In the genomic region with DNA sequence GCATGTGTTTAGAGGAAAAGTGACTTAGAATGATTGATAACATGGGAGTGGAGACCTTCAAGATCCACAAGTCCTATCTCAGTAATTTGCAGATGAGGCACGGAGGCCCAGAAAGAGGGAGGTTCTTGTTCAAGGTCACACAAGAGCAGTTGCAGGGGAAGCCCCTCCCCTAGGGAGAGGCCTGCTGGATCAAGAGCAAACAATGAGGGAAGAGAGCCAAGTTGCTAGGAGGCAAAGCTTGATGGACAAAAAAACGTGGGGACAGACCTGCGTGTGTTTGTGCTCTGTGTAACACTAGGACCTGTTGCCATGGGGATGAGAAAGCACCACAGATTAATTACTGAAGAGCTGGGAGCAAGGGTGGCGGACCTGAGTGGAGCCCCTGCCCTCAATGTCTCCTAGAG, we compare ENCODE assay signal across 8 cellular contexts. TPM values are rescaled to one million over a fixed set of nuclear protein-coding genes. Genes with fewer than 3 reads are reported as not detected.
DNase-seq lines count a peak whose midpoint lies in the region; ATAC-seq and TF ChIP-seq lines count a peak whose summit lies in the region.
"Had no signal": no experiment of that assay in that cellular context is flagged by ENCODE, and none has a peak within 500 bp of the region (broad histone marks: within the 10 kb centered on the region; RNA-seq: fewer than 3 reads in every experiment).

No MANE protein-coding gene starts in this region.

- peaks cover 6% of the 10 kb centered on the region in 3 experiments; a peak in 6 of 7 replicates for H3K36me3 Mint-ChIP-seq in H9 (ENCODE audit: insufficient read depth in 1 of 3, low read depth in 3 of 3)

- H3K4me3 ChIP-seq in PC-3 (ENCODE audit: low read length) (no peak overlapping the region), right lobe of liver (no peak overlapping the region), MM.1S (ENCODE audit: low read length) (no peak overlapping the region)

- peaks cover 54% of the 10 kb centered on the region for H3K27me3 Mint-ChIP-seq in H9 (ENCODE audit: low read depth)

- DNase-seq in H9 (peak; percentile 38), PC-3 (peak; percentile 29), right lobe of liver (no peak), MM.1S (no peak), mesenteric fat pad (ENCODE audit: low spot score) (no peak)
- DNase-seq: DND-41, NCI-H226 had no signal

- H4K91ac ChIP-seq in H9 (ENCODE audit: insufficient read length, low read depth, low read length): no peak overlapping the region

- H4K8ac ChIP-seq in H9 (replicated peaks; ENCODE audit: insufficient read length, low read depth, low read length): no peak overlapping the region

- intact Hi-C loops in PC-3 (cut with micrococcal nuclease) (no loop called here), right lobe of liver (cut with DNase I) (no loop called here)

- TF ChIP-seq POLR2A in right lobe of liver (IDR thresholded peaks at IDR 0.05): no peak

- H3K36me3 ChIP-seq in PC-3 (ENCODE audit: low read depth, low read length): no peaks in the 10 kb centered on the region
- H3K36me3 ChIP-seq in right lobe of liver: peaks cover 0 to 16% (median 0%) of the 10 kb centered on the region in 4 donors
- H3K36me3 ChIP-seq in MM.1S (replicated peaks; ENCODE audit: insufficient read depth, low read length): no peaks in the 10 kb centered on the region

- H3K27ac ChIP-seq in H9 (ENCODE audit: insufficient read length, low read depth, low read length): no peak overlapping the region
- H3K27ac ChIP-seq in PC-3 (ENCODE audit: low read length): no peak overlapping the region
- no peak overlapping the region for H3K27ac ChIP-seq in right lobe of liver
- no peak overlapping the region for H3K27ac ChIP-seq in MM.1S (ENCODE audit: low read length)

- H3K18ac ChIP-seq in H9 (ENCODE audit: insufficient read length, low read depth, low read length): peak overlapping the region; percentile 25

- no peak overlapping the region for H3K4ac ChIP-seq in H9 (ENCODE audit: low read depth, low read length)

- peak overlapping the region; percentile 58; the same call in 1 of the 2 replicates for H3K14ac ChIP-seq in H9 (ENCODE audit: insufficient read depth, low read length)

- no peak overlapping the region for H2BK5ac ChIP-seq in H9 (ENCODE audit: insufficient read length, low read length)

- H2BK120ac ChIP-seq in H9 (ENCODE audit: low read depth, low read length, poor library complexity, severe bottlenecking): peak overlapping the region; percentile 63

- no peaks in the 10 kb centered on the region for H3K9me2 ChIP-seq in PC-3 (replicated peaks; ENCODE audit: low read length)
- no peaks in the 10 kb centered on the region for H3K9me2 ChIP-seq in MM.1S (replicated peaks; ENCODE audit: insufficient read depth, low read length)

- no peaks in the 10 kb centered on the region for H3K79me1 ChIP-seq in H9 (ENCODE audit: insufficient read depth, low read depth, low read length, poor library complexity, severe bottlenecking)

- peaks cover 6% of the 10 kb centered on the region for H3K23me2 ChIP-seq in H9 (ENCODE audit: insufficient read length, low read depth, low read length, poor library complexity, severe bottlenecking)

- H4K20me1 ChIP-seq in H9 (ENCODE audit: control insufficient read depth, insufficient read depth, insufficient read length) (peaks cover 4% of the 10 kb centered on the region), PC-3 (ENCODE audit: low read length) (no peaks in the 10 kb centered on the region), MM.1S (ENCODE audit: insufficient read depth, low read length) (no peaks in the 10 kb centered on the region)

- no peak overlapping the region for H2BK12ac ChIP-seq in H9 (ENCODE audit: insufficient read length, low read depth, low read length)

- no CpG with 5 or more reads among the region's 4 CpGs for WGBS in H9 (ENCODE audit: extremely low coverage, insufficient read length, low lambda C conversion rate)
- WGBS in right lobe of liver (ENCODE audit: insufficient coverage, low coverage, low lambda C conversion rate, missing lambda C conversion rate): 0% methylated on average over 3 of the region's 4 CpGs

- H3K4me1 Mint-ChIP-seq in H9: peaks cover 26 to 30% of the 10 kb centered on the region in 2 experiments

- H3K4me2 ChIP-seq in H9 (ENCODE audit: insufficient read depth, insufficient read length, low read length) (no peak overlapping the region), PC-3 (ENCODE audit: low read length) (no peak overlapping the region), MM.1S (ENCODE audit: low read depth, low read length) (no peak overlapping the region)

- no TSS peak for BruUV-seq in PC-3 (replicated peaks; lab: Mats Ljungman, UMichigan)

- CTCF ChIA-PET in PC-3 (lab: Charles Lee): no interaction called here

- H3F3A ChIP-seq in PC-3 (ENCODE audit: low read length, unreplicated experiment) (no peaks in the 10 kb centered on the region), MM.1S (ENCODE audit: insufficient read depth, low read length) (no peaks in the 10 kb centered on the region)

- no peak overlapping the region for H3K23ac ChIP-seq in H9 (ENCODE audit: insufficient read length, low read depth, low read length)

- H2BK15ac ChIP-seq in H9 (ENCODE audit: low read depth, low read length): no peak overlapping the region

- no peak overlapping the region for H2AK5ac ChIP-seq in H9 (ENCODE audit: insufficient read length, low read length)

- no peak overlapping the region for H2BK20ac ChIP-seq in H9 (ENCODE audit: low read depth, low read length, poor library complexity, severe bottlenecking)

- H3K79me2 ChIP-seq in H9 (ENCODE audit: insufficient read depth, low read length) (no peaks in the 10 kb centered on the region), PC-3 (ENCODE audit: low read length) (no peaks in the 10 kb centered on the region), MM.1S (ENCODE audit: low read length) (no peaks in the 10 kb centered on the region)

- 0 out of 5 replicates have a peak, but pooled peaks cover 0 to 4% of the 10 kb centered on the region in 2 experiments for H3K9me3 Mint-ChIP-seq in H9

- no peak overlapping the region; a peak in 1 of 7 replicates for H3K27ac Mint-ChIP-seq in H9

- H2AFZ ChIP-seq in H9 (ENCODE audit: low read length) (no peak overlapping the region), PC-3 (ENCODE audit: low read length) (no peak overlapping the region), MM.1S (ENCODE audit: low read length) (no peak overlapping the region)

- H3K4me1 ChIP-seq in H9 (ENCODE audit: insufficient read depth, low read length) (no peaks in the 10 kb centered on the region; the same call in 1 of the 2 replicates), PC-3 (ENCODE audit: insufficient read depth, low read length) (no peaks in the 10 kb centered on the region), right lobe of liver (peaks cover 0 to 33% (median 0%) of the 10 kb centered on the region in 4 donors), MM.1S (ENCODE audit: low read length) (no peaks in the 10 kb centered on the region)

- H3K56ac ChIP-seq in H9 (ENCODE audit: insufficient read length, low read depth, low read length): no peak overlapping the region

- ATAC-seq in PC-3 (no peak), right lobe of liver (peak; percentile 43 to 61 (median 48)), HG03565 (IDR thresholded peaks at IDR 0.05; ENCODE audit: unreplicated experiment) (no peak)

- H3K27me3 ChIP-seq in H9 (ENCODE audit: insufficient read depth, low read length) (no peaks in the 10 kb centered on the region), PC-3 (ENCODE audit: low read length) (no peaks in the 10 kb centered on the region), right lobe of liver (no peaks in the 10 kb centered on the region), MM.1S (replicated peaks; ENCODE audit: insufficient read depth, low read length) (peaks cover 54% of the 10 kb centered on the region)

- no peak overlapping the region for H3K4me3 Mint-ChIP-seq in H9

- POLR2A ChIA-PET in PC-3 (lab: Charles Lee; ENCODE audit: unreplicated experiment): interaction anchor here (0.6 kb wide), 1 partner anchor 111 kb away, joined by 5 read pairs; no protein-coding TSS in a partner anchor

- H3K9ac ChIP-seq in H9 (ENCODE audit: extremely low read depth, insufficient read length, low read length): peak overlapping the region; percentile 19
- H3K9ac ChIP-seq in PC-3 (ENCODE audit: low read length): no peak overlapping the region
- H3K9ac ChIP-seq in MM.1S (ENCODE audit: low read length): no peak overlapping the region

- no peak overlapping the region for H4K5ac ChIP-seq in H9 (ENCODE audit: insufficient read length, low read depth, low read length)

- no peaks in the 10 kb centered on the region for H3K9me3 ChIP-seq in H9 (ENCODE audit: control insufficient read depth, low read depth, low read length)
- no peaks in the 10 kb centered on the region for H3K9me3 ChIP-seq in PC-3 (ENCODE audit: low read length)
- H3K9me3 ChIP-seq in right lobe of liver: no peaks in the 10 kb centered on the region
- H3K9me3 ChIP-seq in MM.1S (replicated peaks; ENCODE audit: insufficient read depth, low read length): no peaks in the 10 kb centered on the region

- TF ChIP-seq CTCF in H9 (conservative IDR thresholded peaks at IDR 0.05): no peak
- no peak for TF ChIP-seq CTCF in PC-3 (conservative IDR thresholded peaks at IDR 0.05; ENCODE audit: low read depth, low read length)
- no peak for TF ChIP-seq CTCF in right lobe of liver (IDR thresholded peaks at IDR 0.05)
- TF ChIP-seq CTCF in MM.1S (IDR thresholded peaks at IDR 0.05; ENCODE audit: low read length): no peak

- H3T11ph ChIP-seq in H9 (ENCODE audit: low read length): no peak overlapping the region

RNA-seq across cellular contexts. Expression of a gene that starts 6.4 kb away (rescaled TPM):
- total RNA-seq in H9 (2021) (not detected in 2 replicates), PC-3 (2014; rRNA removed) (not detected in 2 replicates), right lobe of liver (not detected), mesenteric fat pad (not detected)

RNA-seq across cellular contexts. Expression of a gene that starts 12.2 kb away (rescaled TPM):
- total RNA-seq in H9 (2021): 0.33 and 0.59 TPM in 2 replicates
- total RNA-seq in PC-3 (2014; rRNA removed): 2.0 and 2.6 TPM in 2 replicates
- total RNA-seq in right lobe of liver: 1 to 10 TPM; 2.8 to 6.3 (median 4.8) TPM
- 52.9 TPM for total RNA-seq in mesenteric fat pad

RNA-seq across cellular contexts. Expression of a gene that starts 18.5 kb away (rescaled TPM):
- total RNA-seq in H9 (2021) (56.2 and 57.6 TPM in 2 replicates), PC-3 (2014; rRNA removed) (22.9 and 34.5 TPM in 2 replicates), right lobe of liver (10 to 100 TPM; 12.9 to 18.1 (median 15.1) TPM), mesenteric fat pad (20.6 TPM)

RNA-seq across cellular contexts. Expression of a gene that starts 28.6 kb away (rescaled TPM):
- total RNA-seq in H9 (2021) (5.7 and 7.6 TPM in 2 replicates), PC-3 (2014; rRNA removed) (0.92 and 1.8 TPM in 2 replicates), right lobe of liver (10 to 100 TPM in 2 of 6 experiments, 1 to 10 TPM in 4; 1.3 to 25.9 (median 4.6) TPM), mesenteric fat pad (4.2 TPM)

RNA-seq across cellular contexts. Expression of a gene that starts 35.9 kb away (rescaled TPM):
- total RNA-seq in H9 (2021) (21.5 and 23.3 TPM in 2 replicates), PC-3 (2014; rRNA removed) (124 and 162 TPM in 2 replicates), right lobe of liver (10 to 100 TPM in 4 of 6 experiments, 1 to 10 TPM in 2; 1.8 to 28.7 (median 12.5) TPM), mesenteric fat pad (550 TPM)

Comparison
In these comparisons a context has a peak if more than half of its experiments do, and no peak if none do; other contexts are left out.
1. DNase-seq: peak in H9 (single experiment) and PC-3 (single experiment); none in right lobe of liver (0 of 3), MM.1S (single experiment) and mesenteric fat pad (single experiment).
2. ATAC-seq: peak in right lobe of liver (4 of 4); none in PC-3 (single experiment) and HG03565 (single experiment).